ENCODE assay signal across 10 cellular contexts in genomic region chr9:137310190-137311052, GRCh38. TPM values are rescaled to one million over a fixed set of nuclear protein-coding genes. Genes with fewer than 3 reads are reported as not detected.
DNase-seq lines count a peak whose midpoint lies in the region; ATAC-seq and TF ChIP-seq lines count a peak whose summit lies in the region.
"Had no signal": no experiment of that assay in that cellular context is flagged by ENCODE, and none has a peak within 500 bp of the region (broad histone marks: within the 10 kb centered on the region; RNA-seq: fewer than 3 reads in every experiment).

No MANE protein-coding gene starts in this region.

- DNase-seq in Calu3 (peak; percentile 67), HuH-7 (ENCODE audit: low spot score) (peak; percentile 10), body of pancreas (peak; percentile 76 to 87 (median 85)), NCI-H1092 (lab: John Stamatoyannopoulos, UW) (no peak), nucleus accumbens (lab: John Stamatoyannopoulos, UW) (no peak)
- DNase-seq in activated CD4-positive, alpha-beta T cell treated with anti-CD3 and anti-CD28 coated beads, Interleukin-2, amount 50 U/mL, for 1 hour: no peak
- DNase-seq: DMS79, NCI-H2081 treated with DMSO at 0.1 percent for 48 hours had no signal

- CTCF ChIA-PET in Calu3 (lab: Charles Lee): interaction anchor here (0.8 kb wide), 1 partner anchor 122 kb away, joined by 3 read pairs; the partner anchor contains the start of gene SSNA1

- peak overlapping the region; percentile 56 to 79 for H3K9ac ChIP-seq in mucosa of rectum (ENCODE audit: low read depth in 1 of 2, low read length in 2 of 2)

- TF ChIP-seq CTCF in Calu3 (IDR thresholded peaks at IDR 0.05; ENCODE audit: unreplicated experiment) (no peak), body of pancreas (IDR thresholded peaks at IDR 0.05) (no peak)

- intact Hi-C loops in Calu3 (cut with micrococcal nuclease; ENCODE audit: unreplicated experiment): no loop called here
- intact Hi-C loops in body of pancreas (cut with DNase I): loop anchor here (10.0 kb wide), 1 partner anchor 104 kb away; no protein-coding TSS in a partner anchor

- H3K36me3 Mint-ChIP-seq in Calu3 (ENCODE audit: insufficient read depth, unreplicated experiment): peaks cover 6% of the 10 kb centered on the region

- H3K27me3 ChIP-seq in body of pancreas: no peaks in the 10 kb centered on the region
- H3K27me3 ChIP-seq in mucosa of rectum (ENCODE audit: control insufficient read depth in 2 of 2, insufficient read depth in 2 of 2, low read length in 2 of 2): no peaks in the 10 kb centered on the region

- no peaks in the 10 kb centered on the region for H3K36me3 ChIP-seq in body of pancreas (replicated peaks in 1 of 2; ENCODE audit: insufficient read depth in 1 of 2, low read depth in 2 of 2)
- no peaks in the 10 kb centered on the region for H3K36me3 ChIP-seq in mucosa of rectum (ENCODE audit: control insufficient read depth in 2 of 2, insufficient read depth in 2 of 2, low read length in 2 of 2)

- H3K9me3 Mint-ChIP-seq in Calu3 (ENCODE audit: low read depth, unreplicated experiment): no peaks in the 10 kb centered on the region

- ATAC-seq in body of pancreas: peak; percentile 29
- ATAC-seq in GM18909 (IDR thresholded peaks at IDR 0.05; ENCODE audit: poor library complexity, unreplicated experiment): no peak

- H3K27ac Mint-ChIP-seq in Calu3 (ENCODE audit: unreplicated experiment): peak overlapping the region; percentile 81

- H3K4me3 Mint-ChIP-seq in Calu3 (ENCODE audit: low read depth, unreplicated experiment): no peak overlapping the region

- H3K27me3 Mint-ChIP-seq in Calu3 (ENCODE audit: unreplicated experiment): no peaks in the 10 kb centered on the region

- H3K9me3 ChIP-seq in body of pancreas (no peaks in the 10 kb centered on the region), mucosa of rectum (ENCODE audit: control insufficient read depth in 2 of 2, low read length in 2 of 2) (no peaks in the 10 kb centered on the region)

- H3K27ac ChIP-seq in body of pancreas: peak overlapping the region; percentile 99 to 100 (median 100)
- peak overlapping the region; percentile 92 to 93 for H3K27ac ChIP-seq in mucosa of rectum (ENCODE audit: low read depth in 2 of 2, low read length in 2 of 2)

- 49% methylated on average over 14 to 20 of the region's 20 CpGs for WGBS in body of pancreas, 2 donors

- H3K4me3 ChIP-seq in body of pancreas (no peak overlapping the region), mucosa of rectum (ENCODE audit: low read length in 2 of 2) (peak overlapping the region; percentile 7 to 37)

- TF ChIP-seq POLR2A in body of pancreas (IDR thresholded peaks at IDR 0.05): no peak

- peaks cover 95% of the 10 kb centered on the region for H3K4me1 ChIP-seq in body of pancreas
- H3K4me1 ChIP-seq in mucosa of rectum (ENCODE audit: control insufficient read depth in 2 of 2, insufficient read depth in 2 of 2, low read length in 2 of 2): peaks cover 39 to 51% of the 10 kb centered on the region in 2 donors

- BruUV-seq in Calu3 (replicated peaks; lab: Mats Ljungman, UMichigan): no TSS peak

- H3K4me1 Mint-ChIP-seq in Calu3 (ENCODE audit: low read depth, unreplicated experiment): no peaks in the 10 kb centered on the region

RNA-seq across cellular contexts. Expression of gene NRARP, which starts 8.3 kb away (rescaled TPM):
- 32.6 and 32.9 TPM in 2 replicates for total RNA-seq in Calu3 (2022)
- total RNA-seq in body of pancreas: 10 to 100 TPM; 18.4 to 24.4 TPM

RNA-seq across cellular contexts. Expression of gene TOR4A, which starts 32.9 kb away (rescaled TPM):
- total RNA-seq in Calu3 (2022) (51.8 and 60.2 TPM in 2 replicates), body of pancreas (10 to 100 TPM in 1 of 2 donors, 1 to 10 TPM in 1; 9.9 to 12.2 TPM)

RNA-seq across cellular contexts. Expression of gene NELFB, which starts 55.3 kb away (rescaled TPM):
- 41.8 and 43.5 TPM in 2 replicates for total RNA-seq in Calu3 (2022)
- total RNA-seq in body of pancreas: 10 to 100 TPM; 31.3 to 34.2 TPM

RNA-seq across cellular contexts. Expression of gene STPG3, which starts 59.3 kb away (rescaled TPM):
- total RNA-seq in Calu3 (2022) (not detected in 2 replicates), body of pancreas (not detected)

Comparison
In these comparisons a context has a peak if more than half of its experiments do, and no peak if none do; other contexts are left out.
1. DNase-seq: peak in Calu3 (single experiment), HuH-7 (single experiment) and body of pancreas (4 of 4); none in activated CD4-positive, alpha-beta T cell treated with anti-CD3 and anti-CD28 coated beads, Interleukin-2, amount 50 U/mL, for 1 hour (single experiment), NCI-H1092 (single experiment) and nucleus accumbens (0 of 56).
2. H3K4me3 ChIP-seq: peak in mucosa of rectum (2 of 2); none in body of pancreas (0 of 2).